In the genomic region with DNA sequence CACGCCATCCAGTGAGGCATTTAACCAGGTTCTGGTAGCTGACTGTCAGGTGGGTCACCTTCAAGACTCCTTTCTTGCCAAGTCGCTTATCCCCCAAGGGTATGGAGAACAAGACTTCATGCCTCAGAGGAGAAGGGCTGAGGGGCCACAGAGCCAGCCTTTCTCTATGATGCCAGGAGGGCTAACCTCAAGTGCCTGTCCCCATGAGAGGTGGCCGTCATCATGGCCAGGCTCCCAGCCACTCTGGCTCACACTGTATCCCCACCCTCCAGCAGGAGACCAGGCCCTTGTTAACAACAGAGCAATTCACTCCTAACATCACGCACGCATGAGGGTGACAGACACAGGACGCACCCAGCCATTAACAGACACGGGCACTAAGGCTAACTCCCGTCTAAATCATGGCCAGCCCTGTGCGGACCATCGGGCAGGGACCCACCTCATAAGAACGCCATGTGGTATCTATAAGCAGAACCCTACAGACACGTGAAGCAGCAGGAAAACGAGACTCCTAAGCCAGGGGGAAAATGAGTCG, we compare ENCODE assay signal across 15 cellular contexts. TPM values are rescaled to one million over a fixed set of nuclear protein-coding genes. Genes with fewer than 3 reads are reported as not detected.
DNase-seq lines count a peak whose midpoint lies in the region; ATAC-seq, FAIRE-seq and TF ChIP-seq lines count a peak whose summit lies in the region.
"Had no signal": no experiment of that assay in that cellular context is flagged by ENCODE, and none has a peak within 500 bp of the region (broad histone marks: within the 10 kb centered on the region; RNA-seq: fewer than 3 reads in every experiment).

No MANE protein-coding gene starts in this region.

- H3K27ac Mint-ChIP-seq in astrocyte (ENCODE audit: unreplicated experiment) (peak overlapping the region; percentile 5), endodermal cell (no peak overlapping the region)

- H3K4me1 Mint-ChIP-seq in astrocyte (ENCODE audit: low read depth, unreplicated experiment) (peaks cover 24% of the 10 kb centered on the region), endodermal cell (no peaks in the 10 kb centered on the region)

- no peak overlapping the region for H2AFZ ChIP-seq in GM23248
- H2AFZ ChIP-seq in astrocyte (ENCODE audit: low read depth, low read length): no peak overlapping the region
- no peak overlapping the region for H2AFZ ChIP-seq in neuronal stem cell (ENCODE audit: low read length)

- H3K9me3 Mint-ChIP-seq in astrocyte (ENCODE audit: unreplicated experiment) (no peaks in the 10 kb centered on the region), endodermal cell (no peaks in the 10 kb centered on the region)
- H3K9me3 Mint-ChIP-seq: IgD-negative memory B cell had no signal

- peaks cover 15% of the 10 kb centered on the region for H3K79me1 ChIP-seq in neuronal stem cell (ENCODE audit: low read depth, low read length)

- H3K18ac ChIP-seq in neuronal stem cell (ENCODE audit: low read length): no peak overlapping the region

- H4K20me1 ChIP-seq in BLaER1 (peaks cover 99% of the 10 kb centered on the region), GM23248 (ENCODE audit: insufficient read depth) (0 out of 2 replicates have a peak, but pooled peaks cover 4% of the 10 kb centered on the region), astrocyte (ENCODE audit: insufficient read depth, low read length) (peaks cover 96% of the 10 kb centered on the region)

- H3K4me2 ChIP-seq in BLaER1 (peak overlapping the region; percentile 67), GM23248 (ENCODE audit: unreplicated experiment) (no peak overlapping the region), astrocyte (ENCODE audit: low read length) (no peak overlapping the region), neuronal stem cell (ENCODE audit: insufficient read depth, low read length, poor library complexity, severe bottlenecking) (no peak overlapping the region)

- in situ Hi-C loops in GM23248 (cut with MboI): no loop called here

- no peak for TF ChIP-seq CTCF in astrocyte (IDR thresholded peaks at IDR 0.05; ENCODE audit: insufficient read depth, low read depth, low read length)
- TF ChIP-seq CTCF in omental fat pad (IDR thresholded peaks at IDR 0.05): no peak
- TF ChIP-seq CTCF in endodermal cell (conservative IDR thresholded peaks at IDR 0.05): no peak

- no peak overlapping the region for H4K91ac ChIP-seq in neuronal stem cell (ENCODE audit: low read depth, low read length, poor library complexity)

- H3K4me1 ChIP-seq in BLaER1: peaks cover 76% of the 10 kb centered on the region
- H3K4me1 ChIP-seq in GM23248 (ENCODE audit: insufficient read depth): peaks cover 39% of the 10 kb centered on the region
- H3K4me1 ChIP-seq in astrocyte (ENCODE audit: insufficient read depth, low read length): peaks cover 30% of the 10 kb centered on the region
- H3K4me1 ChIP-seq in neuronal stem cell (ENCODE audit: control insufficient read depth in 2 of 2, insufficient read depth in 1 of 2, low read depth in 1 of 2, low read length in 2 of 2): peaks cover 0 to 6% of the 10 kb centered on the region in 2 donors
- H3K4me1 ChIP-seq in endodermal cell (ENCODE audit: control insufficient read depth, insufficient read depth, low read length): no peaks in the 10 kb centered on the region

- no peak overlapping the region for H3K14ac ChIP-seq in neuronal stem cell (ENCODE audit: low read length)

- no peak overlapping the region for H2BK120ac ChIP-seq in neuronal stem cell (ENCODE audit: low read depth, low read length)

- no peak overlapping the region for H4K8ac ChIP-seq in neuronal stem cell (ENCODE audit: low read depth, low read length)

- H3K79me2 ChIP-seq in GM23248 (ENCODE audit: insufficient read depth) (peaks cover 99% of the 10 kb centered on the region), astrocyte (ENCODE audit: insufficient read depth, low read length) (peaks cover 87% of the 10 kb centered on the region)

- H3K36me3 ChIP-seq in BLaER1 (peaks cover 35% of the 10 kb centered on the region; the same call in 1 of the 2 replicates), GM23248 (ENCODE audit: low read depth) (no peaks in the 10 kb centered on the region), astrocyte (ENCODE audit: insufficient read depth, low read length) (no peaks in the 10 kb centered on the region), neuronal stem cell (replicated peaks in 1 of 2; ENCODE audit: control insufficient read depth in 2 of 2, insufficient read depth in 2 of 2, low read length in 2 of 2) (no peaks in the 10 kb centered on the region), endodermal cell (ENCODE audit: control insufficient read depth, insufficient read depth, low read length) (no peaks in the 10 kb centered on the region)

- H2BK5ac ChIP-seq in neuronal stem cell (ENCODE audit: low read length): no peak overlapping the region

- ATAC-seq in omental fat pad (ENCODE audit: low FRiP score) (no peak), GM18498 (IDR thresholded peaks at IDR 0.05; ENCODE audit: unreplicated experiment) (no peak)

- H3K4ac ChIP-seq in neuronal stem cell (ENCODE audit: low read length): no peak overlapping the region

- H3K27ac ChIP-seq in BLaER1: 0 out of 2 replicates have a peak overlapping the region, but pooled peaks have one; percentile 22
- peak overlapping the region; percentile 87 for H3K27ac ChIP-seq in GM23248
- no peak overlapping the region for H3K27ac ChIP-seq in astrocyte (ENCODE audit: low read depth, low read length)
- no peak overlapping the region for H3K27ac ChIP-seq in neuronal stem cell (replicated peaks; ENCODE audit: low read length)
- H3K27ac ChIP-seq in endodermal cell (ENCODE audit: low read depth, low read length): no peak overlapping the region
- H3K27ac ChIP-seq: SJSA1 had no signal

- peaks cover 2% of the 10 kb centered on the region for H3K36me3 Mint-ChIP-seq in astrocyte (ENCODE audit: low read depth, unreplicated experiment)
- peaks cover 3% of the 10 kb centered on the region for H3K36me3 Mint-ChIP-seq in endodermal cell (ENCODE audit: low read depth)
- H3K36me3 Mint-ChIP-seq: IgD-negative memory B cell had no signal

- no peak overlapping the region for H3K4me3 Mint-ChIP-seq in astrocyte (ENCODE audit: unreplicated experiment)
- H3K4me3 Mint-ChIP-seq in endodermal cell: no peak overlapping the region

- H3K27me3 Mint-ChIP-seq in astrocyte (ENCODE audit: low read depth, unreplicated experiment): no peaks in the 10 kb centered on the region
- H3K27me3 Mint-ChIP-seq in endodermal cell (ENCODE audit: insufficient read depth): no peaks in the 10 kb centered on the region
- H3K27me3 Mint-ChIP-seq: IgD-negative memory B cell had no signal

- H3K4me3 ChIP-seq in BLaER1 (no peak overlapping the region), GM23248 (no peak overlapping the region), astrocyte (ENCODE audit: insufficient read depth, low read depth, low read length) (no peak overlapping the region), neuronal stem cell (ENCODE audit: low read length in 2 of 2) (no peak overlapping the region), endodermal cell (ENCODE audit: low read length) (no peak overlapping the region)
- H3K4me3 ChIP-seq: SJSA1 had no signal

- H3F3A ChIP-seq in GM23248 (ENCODE audit: insufficient read depth): peaks cover 20% of the 10 kb centered on the region

- H3K23ac ChIP-seq in neuronal stem cell (ENCODE audit: low read depth, low read length, poor library complexity): no peak overlapping the region

- 35% methylated on average over 14 of the region's 14 CpGs for WGBS in GM23248 (ENCODE audit: low coverage in 1 of 2, low lambda C conversion rate in 2 of 2, missing lambda C conversion rate in 2 of 2), 2 experiments
- WGBS in neuronal stem cell (ENCODE audit: extremely low coverage in 2 of 2, insufficient read length in 2 of 2, insufficient replicate concordance in 1 of 2), 2 donors: no CpG with 5 or more reads among the region's 14 CpGs
- 96 to 97% methylated on average over 12 to 14 of the region's 14 CpGs for WGBS in endodermal cell (ENCODE audit: insufficient coverage in 1 of 2, insufficient read length in 1 of 2), 2 experiments

- H3K27me3 ChIP-seq in BLaER1 (no peaks in the 10 kb centered on the region), GM23248 (replicated peaks; ENCODE audit: insufficient read depth) (no peaks in the 10 kb centered on the region), astrocyte (ENCODE audit: insufficient read depth, low read length) (no peaks in the 10 kb centered on the region), neuronal stem cell (ENCODE audit: control insufficient read depth in 3 of 3, insufficient read depth in 3 of 3, low read depth in 1 of 3, low read length in 3 of 3) (no peaks in the 10 kb centered on the region), endodermal cell (ENCODE audit: control insufficient read depth, insufficient read depth, low read length, poor library complexity, severe bottlenecking) (no peaks in the 10 kb centered on the region)
- H3K27me3 ChIP-seq: SJSA1 had no signal

- DNase-seq in GM23248: peak; percentile 25
- no peak for DNase-seq in astrocyte (ENCODE audit: low read depth)
- no peak for DNase-seq in neuronal stem cell (ENCODE audit: low spot score)
- DNase-seq in omental fat pad (ENCODE audit: low spot score): no peak
- no peak for DNase-seq in endodermal cell
- DNase-seq in NCI-H1930 (lab: John Stamatoyannopoulos, UW): no peak
- DNase-seq: activated CD8-positive, alpha-beta memory T cell treated with anti-CD3 and anti-CD28 coated beads, Interleukin-2, amount 50 U/mL, for 4 hours; anterior cingulate cortex; NCI-H1048; posterior cingulate gyrus; stimulated activated CD4-positive, alpha-beta T cell treated with anti-CD3 and anti-CD28 coated beads, Interleukin-1b, Interleukin-23, amount 100 ng/mL, for 48 hours had no signal

- no peaks in the 10 kb centered on the region for H3K9me2 ChIP-seq in GM23248 (ENCODE audit: insufficient read depth)

- FAIRE-seq in astrocyte (lab: Jason Lieb, UNC): no peak

- H2BK12ac ChIP-seq in neuronal stem cell (ENCODE audit: low read length): no peak overlapping the region

- peaks cover 5% of the 10 kb centered on the region; the same call in 1 of the 2 replicates for H3K9me3 ChIP-seq in BLaER1
- H3K9me3 ChIP-seq in GM23248 (ENCODE audit: low read depth): no peaks in the 10 kb centered on the region
- H3K9me3 ChIP-seq in astrocyte (ENCODE audit: insufficient read depth, low read depth, low read length): no peaks in the 10 kb centered on the region
- H3K9me3 ChIP-seq in neuronal stem cell (replicated peaks in 1 of 2; ENCODE audit: control insufficient read depth in 2 of 2, insufficient read depth in 1 of 2, low read depth in 1 of 2, low read length in 2 of 2): peaks cover 1 to 13% of the 10 kb centered on the region in 2 donors
- peaks cover 2% of the 10 kb centered on the region for H3K9me3 ChIP-seq in endodermal cell (ENCODE audit: control insufficient read depth, low read length)
- H3K9me3 ChIP-seq: SJSA1 had no signal

- H3K9ac ChIP-seq in BLaER1 (no peak overlapping the region), GM23248 (peak overlapping the region; percentile 39; the same call in 1 of the 2 replicates), astrocyte (ENCODE audit: low read length) (no peak overlapping the region), neuronal stem cell (ENCODE audit: low read depth, low read length, poor library complexity) (peak overlapping the region; percentile 55), endodermal cell (ENCODE audit: extremely low read depth, low read length, poor library complexity, severe bottlenecking) (no peak overlapping the region)

- no peak overlapping the region for H2BK15ac ChIP-seq in neuronal stem cell (ENCODE audit: low read length)

- no peak overlapping the region for H2AK5ac ChIP-seq in neuronal stem cell (ENCODE audit: low read depth, low read length)

RNA-seq across cellular contexts. Expression of gene ISYNA1, which starts 38.6 kb away (rescaled TPM):
- 5.5 and 8.9 TPM in 2 replicates for total RNA-seq in GM23248 (2014; rRNA removed; shearing (Covaris generic))
- 12.3 and 17.2 TPM in 2 replicates for polyA plus RNA-seq in GM23248 (2016; fragmentation: Nextera tagmentation; extraction: Ambion mirVana)
- 128 and 153 TPM in 2 replicates for total RNA-seq in astrocyte
- polyA plus RNA-seq in neuronal stem cell (2013, experiment 1 of 2): 318 TPM
- 304 TPM for polyA plus RNA-seq in neuronal stem cell (2013, experiment 2 of 2)
- 10 to 100 TPM; 20.0 to 36.7 (median 29.8) TPM for total RNA-seq in omental fat pad
- 100 to 1,000 TPM; 156 to 212 TPM for total RNA-seq in endodermal cell
- 502 TPM for polyA plus RNA-seq in endodermal cell (2013, experiment 1 of 2)
- polyA plus RNA-seq in endodermal cell (2013, experiment 2 of 2): 458 TPM

RNA-seq across cellular contexts. Expression of gene ELL, which starts 45.3 kb away (rescaled TPM):
- 22.1 and 24.2 TPM in 2 replicates for total RNA-seq in GM23248 (2014; rRNA removed; shearing (Covaris generic))
- 16.4 and 17.1 TPM in 2 replicates for polyA plus RNA-seq in GM23248 (2016; fragmentation: Nextera tagmentation; extraction: Ambion mirVana)
- total RNA-seq in astrocyte (16.0 TPM in 2 replicates), omental fat pad (10 to 100 TPM; 18.1 to 43.1 (median 24.8) TPM), endodermal cell (10 to 100 TPM; 10.9 to 15.4 TPM)
- polyA plus RNA-seq in neuronal stem cell (2013, experiment 1 of 2): 5.2 TPM
- 5.2 TPM for polyA plus RNA-seq in neuronal stem cell (2013, experiment 2 of 2)
- 7.1 TPM for polyA plus RNA-seq in endodermal cell (2013, experiment 1 of 2)
- 6.6 TPM for polyA plus RNA-seq in endodermal cell (2013, experiment 2 of 2)

RNA-seq across cellular contexts. Expression of gene SSBP4, which starts 57.4 kb away (rescaled TPM):
- total RNA-seq in GM23248 (2014; rRNA removed; shearing (Covaris generic)): 156 and 169 TPM in 2 replicates
- 46.5 and 46.9 TPM in 2 replicates for polyA plus RNA-seq in GM23248 (2016; fragmentation: Nextera tagmentation; extraction: Ambion mirVana)
- total RNA-seq in astrocyte: 51.2 and 56.6 TPM in 2 replicates
- polyA plus RNA-seq in neuronal stem cell (2013, experiment 1 of 2): 66.8 TPM
- 64.3 TPM for polyA plus RNA-seq in neuronal stem cell (2013, experiment 2 of 2)
- total RNA-seq in omental fat pad: 10 to 100 TPM; 29.9 to 62.9 (median 43.7) TPM
- total RNA-seq in endodermal cell: 10 to 100 TPM; 35.9 to 43.5 TPM
- polyA plus RNA-seq in endodermal cell (2013, experiment 1 of 2): 154 TPM
- 157 TPM for polyA plus RNA-seq in endodermal cell (2013, experiment 2 of 2)

Comparison
In these comparisons a context has a peak if more than half of its experiments do, and no peak if none do; other contexts are left out.
1. H3K27ac ChIP-seq: peak in BLaER1 (single experiment) and GM23248 (single experiment); none in astrocyte (single experiment), neuronal stem cell (single experiment) and endodermal cell (single experiment).
2. H3K9ac ChIP-seq: peak in GM23248 (single experiment) and neuronal stem cell (single experiment); none in BLaER1 (single experiment), astrocyte (single experiment) and endodermal cell (single experiment).